In the genomic region with DNA sequence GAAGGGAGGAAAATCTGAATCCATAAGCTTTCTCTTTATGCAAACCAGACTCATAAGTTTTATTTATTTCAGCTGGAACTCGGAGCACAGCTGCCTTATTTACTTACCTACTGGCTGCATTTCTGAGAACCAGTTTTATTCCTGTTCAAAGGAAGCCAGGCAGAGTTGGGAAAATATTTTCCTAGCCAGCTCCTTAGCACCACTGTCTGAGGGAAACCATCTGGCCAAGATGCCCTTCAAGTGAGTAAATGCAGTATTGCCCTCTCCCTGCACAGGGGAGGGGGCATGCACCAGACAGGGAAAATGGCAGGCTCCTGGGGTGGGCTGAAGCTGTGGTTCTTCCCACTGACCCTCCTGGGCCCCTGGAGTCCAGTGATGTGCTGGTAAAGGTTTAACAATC, we compare ENCODE assay signal across 23 cellular contexts. TPM values are rescaled to one million over a fixed set of nuclear protein-coding genes. Genes with fewer than 3 reads are reported as not detected.
DNase-seq lines count a peak whose midpoint lies in the region; ATAC-seq and TF ChIP-seq lines count a peak whose summit lies in the region.
"Had no signal": no experiment of that assay in that cellular context is flagged by ENCODE, and none has a peak within 500 bp of the region (broad histone marks: within the 10 kb centered on the region; RNA-seq: fewer than 3 reads in every experiment).

No MANE protein-coding gene starts in this region.

- intact Hi-C loops in heart left ventricle (cut with DNase I) (loop anchor here in 1 of 10 donors (5.0 kb wide), 1 partner anchor 52 kb away; no protein-coding TSS in a partner anchor), Right ventricle myocardium inferior (cut with DNase I) (no loop called here), right cardiac atrium (cut with DNase I) (loop anchor here in 1 of 4 donors (2.0 kb wide), 1 partner anchor 27 kb away; no protein-coding TSS in a partner anchor), sciatic nerve (cut with DNase I) (no loop called here)

- peak in 2 of 4 donors; percentile 31 to 52 for ATAC-seq in heart left ventricle
- no peak for ATAC-seq in Right ventricle myocardium inferior
- ATAC-seq in right cardiac atrium = peak; percentile 31 to 37
- peak; percentile 54 for ATAC-seq in sciatic nerve
- no peak for ATAC-seq in HG03342 (IDR thresholded peaks at IDR 0.05; ENCODE audit: unreplicated experiment)
- no peak for ATAC-seq in HG02870 (IDR thresholded peaks at IDR 0.05; ENCODE audit: unreplicated experiment)
- ATAC-seq in esophagus mucosa = no peak
- ATAC-seq: CD8-positive, alpha-beta T cell; K562 had no signal

- 61 to 77% (median 73%) methylated on average over 1 of the region's 1 CpG for WGBS in heart left ventricle, 4 donors
- 60% methylated on average over 1 of the region's 1 CpG for WGBS in right cardiac atrium

- H3K27ac ChIP-seq in heart left ventricle (peak overlapping the region in 7 of 12 donors; percentile 7 to 74 (median 54)), right cardiac atrium (ENCODE audit: low read length) (no peak overlapping the region)
- H3K27ac ChIP-seq: epithelial cell of prostate, HL-60, tibial nerve had no signal

- no peak overlapping the region for H3K4me3 ChIP-seq in heart left ventricle
- no peak overlapping the region for H3K4me3 ChIP-seq in right cardiac atrium (ENCODE audit: low read length)
- H3K4me3 ChIP-seq: K562, tibial nerve had no signal

- no peak for TF ChIP-seq POLR2A in heart left ventricle (IDR thresholded peaks at IDR 0.05)

- H3K4me1 ChIP-seq in heart left ventricle = peaks cover 0 to 47% (median 36%) of the 10 kb centered on the region in 12 donors
- peaks cover 16% of the 10 kb centered on the region for H3K4me1 ChIP-seq in right cardiac atrium (ENCODE audit: control insufficient read depth, insufficient read depth, low read length)

- H3K27me3 ChIP-seq in heart left ventricle (no peaks in the 10 kb centered on the region), right cardiac atrium (ENCODE audit: control insufficient read depth, insufficient read depth) (no peaks in the 10 kb centered on the region)
- H3K27me3 ChIP-seq: tibial nerve had no signal

- no peaks in the 10 kb centered on the region for H3K36me3 ChIP-seq in heart left ventricle
- H3K36me3 ChIP-seq: tibial nerve had no signal

- DNase-seq in heart left ventricle (no peak), Right ventricle myocardium inferior (ENCODE audit: missing footprints) (no peak), right cardiac atrium (no peak), sciatic nerve (ENCODE audit: low spot score) (no peak), NCI-H510A treated with DMSO at 0.1 percent for 48 hours (lab: John Stamatoyannopoulos, UW) (no peak)
- DNase-seq: activated CD4-positive, CD25-positive, alpha-beta regulatory T cell; activated gamma-delta T cell; CD8-positive, alpha-beta T cell; cortex of kidney; EL; glutamatergic neuron; midbrain; NCI-H1092 treated with DMSO at 0.1 percent for 48 hours; NCI-H2227 treated with DMSO at 0.1 percent for 48 hours; stimulated activated CD4-positive, alpha-beta T cell treated with anti-CD3 and anti-CD28 coated beads, Interleukin-4, amount 100 ng/mL, for 24 hours; stimulated activated CD8-positive, alpha-beta memory T cell treated with anti-CD3 and anti-CD28 coated beads, Interleukin-4, amount 100 ng/mL, for 48 hours had no signal

- H3K9me3 ChIP-seq in heart left ventricle (peaks cover 0 to 7% (median 0%) of the 10 kb centered on the region in 12 donors), right cardiac atrium (ENCODE audit: control insufficient read depth, low read length) (no peaks in the 10 kb centered on the region)
- H3K9me3 ChIP-seq: tibial nerve had no signal

- no peak for TF ChIP-seq CTCF in heart left ventricle (IDR thresholded peaks at IDR 0.05)

RNA-seq across cellular contexts. Expression of gene FMOD, which starts 28.9 kb away (rescaled TPM):
- 10 to 100 TPM in 4 of 9 donors, 1 to 10 TPM in 5; 6.1 to 33.2 (median 8.5) TPM for total RNA-seq in heart left ventricle
- polyA plus RNA-seq in heart left ventricle = 1 to 10 TPM; 3.0 to 7.0 TPM
- total RNA-seq in Right ventricle myocardium inferior = 7.7 TPM
- 10 to 100 TPM; 54.8 to 91.6 (median 63.5) TPM for total RNA-seq in right cardiac atrium
- polyA plus RNA-seq in right cardiac atrium = 35.9 TPM
- total RNA-seq in sciatic nerve = 126 TPM
- total RNA-seq in esophagus mucosa = 4.5 TPM
- total RNA-seq: CD8-positive, alpha-beta T cell had no signal

Comparison
In these comparisons a context has a peak if more than half of its experiments do, and no peak if none do; other contexts are left out.
1. ATAC-seq: peak in right cardiac atrium (2 of 2) and sciatic nerve (single experiment); none in Right ventricle myocardium inferior (single experiment), HG03342 (single experiment), HG02870 (single experiment) and esophagus mucosa (single experiment).